ENCODE assay signal across 20 cellular contexts in genomic region chr13:80306573-80306972, GRCh38.
"Had no signal": no experiment of that assay in that cellular context is flagged by ENCODE, and none has a peak within 500 bp of the region (broad histone marks: within the 10 kb centered on the region; RNA-seq: fewer than 3 reads in every experiment).

No MANE protein-coding gene starts in this region.

- H3K4me3 Mint-ChIP-seq: activated B cell treated with CpG ODN at 0.5 μM for 24 hours; activated CD8-positive, alpha-beta T cell treated with anti-CD3 and anti-CD28 coated beads for 36 hours; activated naive CD4-positive, alpha-beta T cell treated with anti-CD3 and anti-CD28 coated beads for 36 hours; activated naive CD8-positive, alpha-beta T cell treated with anti-CD3 and anti-CD28 coated beads, Interleukin-2, amount 50 U/mL, for 24 hours; activated T-cell treated with anti-CD3 and anti-CD28 coated beads, Interleukin-2, amount 50 U/mL, for 24 hours; neural crest cell; stimulated activated naive B cell treated with anti-CD40 and anti-IgM and Interleukin-4, amounts not matched to agents 10 μg/mL and 1 μg/mL and 100 μg/mL, for 72 hours had no signal

- H3K36me3 Mint-ChIP-seq: stimulated activated naive B cell treated with anti-CD40 and anti-IgM and Interleukin-4, amounts not matched to agents 10 μg/mL and 1 μg/mL and 100 μg/mL, for 72 hours had no signal

- H3K4me3 ChIP-seq: sigmoid colon had no signal

- H3K4me1 Mint-ChIP-seq: activated B cell treated with CpG ODN at 0.5 μM for 24 hours; activated naive CD8-positive, alpha-beta T cell treated with anti-CD3 and anti-CD28 coated beads, Interleukin-2, amount 50 U/mL, for 24 hours had no signal

- H3K9me3 ChIP-seq: sigmoid colon, spleen had no signal

- DNase-seq: activated B cell treated with CpG ODN at 0.5 μM for 24 hours; activated CD4-positive, alpha-beta T cell treated with anti-CD3 and anti-CD28 coated beads for 4 hours; activated CD8-positive, alpha-beta T cell treated with anti-CD3 and anti-CD28 coated beads for 36 hours; activated naive CD4-positive, alpha-beta T cell treated with anti-CD3 and anti-CD28 coated beads for 36 hours; activated naive CD8-positive, alpha-beta T cell treated with anti-CD3 and anti-CD28 coated beads, Interleukin-2, amount 50 U/mL, for 24 hours; activated T-cell treated with anti-CD3 and anti-CD28 coated beads, Interleukin-2, amount 50 U/mL, for 24 hours; aorta; hypothalamus; mammary epithelial cell; sigmoid colon; spleen; stimulated activated naive B cell treated with anti-CD40 and anti-IgM and Interleukin-4, amounts not matched to agents 10 μg/mL and 1 μg/mL and 100 μg/mL, for 72 hours; T-helper 1 cell; T-helper 9 cell had no signal

- H3K36me3 ChIP-seq: sigmoid colon, spleen had no signal

- H3K27me3 ChIP-seq: sigmoid colon, spleen had no signal

- FAIRE-seq: endometrium, keratinocyte had no signal

- ATAC-seq: activated CD8-positive, alpha-beta T cell treated with anti-CD3 and anti-CD28 coated beads for 36 hours; activated naive CD8-positive, alpha-beta T cell treated with anti-CD3 and anti-CD28 coated beads, Interleukin-2, amount 50 U/mL, for 24 hours; esophagus mucosa; left lobe of liver; stimulated activated naive B cell treated with anti-CD40 and anti-IgM and Interleukin-4, amounts not matched to agents 10 μg/mL and 1 μg/mL and 100 μg/mL, for 72 hours had no signal

- H3K27me3 Mint-ChIP-seq: activated B cell treated with CpG ODN at 0.5 μM for 24 hours; activated naive CD8-positive, alpha-beta T cell treated with anti-CD3 and anti-CD28 coated beads, Interleukin-2, amount 50 U/mL, for 24 hours; activated T-cell treated with anti-CD3 and anti-CD28 coated beads, Interleukin-2, amount 50 U/mL, for 24 hours; stimulated activated naive B cell treated with anti-CD40 and anti-IgM and Interleukin-4, amounts not matched to agents 10 μg/mL and 1 μg/mL and 100 μg/mL, for 72 hours had no signal

- H3K9me3 Mint-ChIP-seq: activated B cell treated with CpG ODN at 0.5 μM for 24 hours; activated CD8-positive, alpha-beta T cell treated with anti-CD3 and anti-CD28 coated beads for 36 hours; activated naive CD4-positive, alpha-beta T cell treated with anti-CD3 and anti-CD28 coated beads for 36 hours; activated T-cell treated with anti-CD3 and anti-CD28 coated beads, Interleukin-2, amount 50 U/mL, for 24 hours; activated T-helper 2 cell treated with anti-CD3 and anti-CD28 coated beads, Interferon-gamma antibody, Interleukin-2, Interleukin-4, amounts not matched to agents 10 μg/mL and 5 μg/mL and 100 μg/mL, durations not matched to agents 14 hours and 24 hours and 36 hours; stimulated activated naive B cell treated with anti-CD40 and anti-IgM and Interleukin-4, amounts not matched to agents 10 μg/mL and 1 μg/mL and 100 μg/mL, for 72 hours had no signal

- H3K27ac Mint-ChIP-seq: activated B cell treated with CpG ODN at 0.5 μM for 24 hours; activated CD8-positive, alpha-beta T cell treated with anti-CD3 and anti-CD28 coated beads for 36 hours; activated naive CD4-positive, alpha-beta T cell treated with anti-CD3 and anti-CD28 coated beads for 36 hours; activated naive CD8-positive, alpha-beta T cell treated with anti-CD3 and anti-CD28 coated beads, Interleukin-2, amount 50 U/mL, for 24 hours; activated T-cell treated with anti-CD3 and anti-CD28 coated beads, Interleukin-2, amount 50 U/mL, for 24 hours; activated T-helper 2 cell treated with anti-CD3 and anti-CD28 coated beads, Interferon-gamma antibody, Interleukin-2, Interleukin-4, amounts not matched to agents 10 μg/mL and 5 μg/mL and 100 μg/mL, durations not matched to agents 14 hours and 24 hours and 36 hours; stimulated activated naive B cell treated with anti-CD40 and anti-IgM and Interleukin-4, amounts not matched to agents 10 μg/mL and 1 μg/mL and 100 μg/mL, for 72 hours had no signal
